13 cellular contexts compared by ENCODE assay signal in the genomic region with DNA sequence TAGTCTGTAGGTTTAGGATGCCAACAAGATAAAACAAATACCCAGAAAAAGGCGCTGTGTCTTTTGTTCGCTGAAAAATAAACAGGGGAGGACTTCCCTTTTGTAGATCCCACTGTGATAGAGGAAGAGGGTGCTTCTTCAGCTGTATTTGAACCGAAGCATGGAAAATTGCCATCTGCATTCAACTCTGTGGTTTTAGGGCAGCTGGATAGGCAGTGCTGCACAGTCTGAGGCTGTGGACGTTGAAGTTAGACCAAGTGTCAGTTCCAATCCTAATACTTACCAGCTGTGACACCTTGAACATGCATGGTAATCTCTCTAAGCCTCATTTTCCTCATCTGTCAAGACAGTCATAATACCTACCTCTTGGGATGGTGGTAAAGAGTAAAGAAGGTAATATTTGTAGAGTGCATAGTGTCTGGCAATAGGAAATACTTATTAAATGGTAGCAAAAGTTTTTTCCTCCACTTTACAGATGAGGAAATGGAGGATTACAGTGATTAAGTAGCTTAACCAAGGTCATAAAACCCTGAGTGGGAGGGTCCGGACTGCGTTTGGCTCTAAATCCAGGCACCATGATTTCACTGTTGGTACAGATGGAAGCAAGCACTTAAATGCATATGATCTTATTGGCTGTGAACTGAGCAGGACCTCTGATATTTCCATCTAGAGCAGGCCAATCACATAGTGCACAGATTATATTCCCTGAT. TPM values are rescaled to one million over a fixed set of nuclear protein-coding genes. Genes with fewer than 3 reads are reported as not detected.
A peak's percentile ranks its signal among the peaks of the same experiment; 100 is the strongest.
DNase-seq lines count a peak whose midpoint lies in the region; ATAC-seq and TF ChIP-seq lines count a peak whose summit lies in the region.
"Had no signal": no experiment of that assay in that cellular context is flagged by ENCODE, and none has a peak within 500 bp of the region (broad histone marks: within the 10 kb centered on the region; RNA-seq: fewer than 3 reads in every experiment).

No MANE protein-coding gene starts in this region.

- no peak overlapping the region for H3K27ac ChIP-seq in breast epithelium
- H3K27ac ChIP-seq: HL-60, VCaP had no signal

- no peak for TF ChIP-seq CTCF in MCF 10A (IDR thresholded peaks at IDR 0.05; ENCODE audit: unreplicated experiment)
- no peak for TF ChIP-seq CTCF in breast epithelium (IDR thresholded peaks at IDR 0.05)
- TF ChIP-seq CTCF in chondrocyte (IDR thresholded peaks at IDR 0.05): no peak

- H3K36me3 Mint-ChIP-seq in MCF 10A (ENCODE audit: insufficient read depth, unreplicated experiment) (no peaks in the 10 kb centered on the region), chondrocyte (ENCODE audit: low read depth) (no peaks in the 10 kb centered on the region)
- no peaks in the 10 kb centered on the region for H3K36me3 Mint-ChIP-seq in activated T-cell treated with anti-CD3 and anti-CD28 coated beads, Interleukin-2, amount 50 U/mL, for 72 hours (ENCODE audit: insufficient read depth in 2 of 2)
- H3K36me3 Mint-ChIP-seq: stimulated activated naive B cell treated with anti-CD40 and anti-IgM and Interleukin-4, amounts not matched to agents 10 μg/mL and 1 μg/mL and 100 μg/mL, for 72 hours had no signal

- H3K4me3 ChIP-seq in breast epithelium: no peak overlapping the region

- no peaks in the 10 kb centered on the region for H3K36me3 ChIP-seq in breast epithelium

- TF ChIP-seq POLR2A in breast epithelium (IDR thresholded peaks at IDR 0.05): no peak

- intact Hi-C loops in MCF 10A (cut with micrococcal nuclease) (no loop called here), breast epithelium (cut with DNase I; ENCODE audit: low total_unique reads) (no loop called here)

- CTCF ChIA-PET in MCF 10A (lab: Yijun Ruan, JAX): interaction anchor here (0.6 to 12.6 kb wide), 15 partner anchors 8 to 219 kb away, joined by 3 to 201 read pairs (median 11); no protein-coding TSS in a partner anchor

- peaks cover 84% of the 10 kb centered on the region for H3K4me1 Mint-ChIP-seq in MCF 10A (ENCODE audit: insufficient read depth, unreplicated experiment)
- peaks cover 42% of the 10 kb centered on the region for H3K4me1 Mint-ChIP-seq in chondrocyte (ENCODE audit: low read depth)
- no peaks in the 10 kb centered on the region for H3K4me1 Mint-ChIP-seq in activated T-cell treated with anti-CD3 and anti-CD28 coated beads, Interleukin-2, amount 50 U/mL, for 72 hours (ENCODE audit: low read depth)
- H3K4me1 Mint-ChIP-seq: stimulated activated naive B cell treated with anti-CD40 and anti-IgM and Interleukin-4, amounts not matched to agents 10 μg/mL and 1 μg/mL and 100 μg/mL, for 72 hours had no signal

- H3K4me3 Mint-ChIP-seq in MCF 10A (ENCODE audit: unreplicated experiment) (no peak overlapping the region), chondrocyte (ENCODE audit: unreplicated experiment) (no peak overlapping the region)
- no peak overlapping the region for H3K4me3 Mint-ChIP-seq in activated T-cell treated with anti-CD3 and anti-CD28 coated beads, Interleukin-2, amount 50 U/mL, for 72 hours
- H3K4me3 Mint-ChIP-seq: stimulated activated naive B cell treated with anti-CD40 and anti-IgM and Interleukin-4, amounts not matched to agents 10 μg/mL and 1 μg/mL and 100 μg/mL, for 72 hours had no signal

- BruUV-seq in MCF 10A (replicated peaks; lab: Mats Ljungman, UMichigan): no TSS peak

- H3K9me3 Mint-ChIP-seq in MCF 10A (ENCODE audit: unreplicated experiment) (no peaks in the 10 kb centered on the region), chondrocyte (ENCODE audit: low read depth) (no peaks in the 10 kb centered on the region)
- H3K9me3 Mint-ChIP-seq in activated T-cell treated with anti-CD3 and anti-CD28 coated beads, Interleukin-2, amount 50 U/mL, for 72 hours: no peaks in the 10 kb centered on the region
- H3K9me3 Mint-ChIP-seq: stimulated activated naive B cell treated with anti-CD40 and anti-IgM and Interleukin-4, amounts not matched to agents 10 μg/mL and 1 μg/mL and 100 μg/mL, for 72 hours had no signal

- H3K27me3 Mint-ChIP-seq in MCF 10A (ENCODE audit: insufficient read depth, unreplicated experiment) (no peaks in the 10 kb centered on the region), chondrocyte (ENCODE audit: low read depth) (no peaks in the 10 kb centered on the region)
- H3K27me3 Mint-ChIP-seq in activated T-cell treated with anti-CD3 and anti-CD28 coated beads, Interleukin-2, amount 50 U/mL, for 72 hours (ENCODE audit: low read depth): peaks cover 55% of the 10 kb centered on the region

- DNase-seq in MCF 10A (ENCODE audit: unreplicated experiment): no peak
- DNase-seq in breast epithelium (ENCODE audit: low spot score in 2 of 2): no peak
- DNase-seq in NCI-H524 (lab: John Stamatoyannopoulos, UW): peak; percentile 73 to 91
- DNase-seq in chondrocyte (ENCODE audit: low spot score): no peak
- DNase-seq in superior temporal gyrus (ENCODE audit: extremely low spot score): peak; percentile 39
- no peak for DNase-seq in activated T-cell treated with anti-CD3 and anti-CD28 coated beads, Interleukin-2, amount 50 U/mL, for 72 hours
- DNase-seq in dermis blood vessel endothelial cell: no peak
- DNase-seq: NK-92 treated with Interleukin-12 subunit alpha and Interleukin-12 subunit beta, amount 100 ng/mL, for 24 hours; stimulated activated CD4-positive, alpha-beta T cell treated with anti-CD3 and anti-CD28 coated beads, Interleukin-4, amount 100 ng/mL, for 24 hours; stimulated activated naive B cell treated with anti-CD40 and anti-IgM and Interleukin-4, amounts not matched to agents 10 μg/mL and 1 μg/mL and 100 μg/mL, for 72 hours had no signal

- H3K27ac Mint-ChIP-seq in MCF 10A (ENCODE audit: low read depth, unreplicated experiment) (peak overlapping the region; percentile 98), chondrocyte (ENCODE audit: unreplicated experiment) (peak overlapping the region; percentile 78)
- no peak overlapping the region for H3K27ac Mint-ChIP-seq in activated T-cell treated with anti-CD3 and anti-CD28 coated beads, Interleukin-2, amount 50 U/mL, for 72 hours
- H3K27ac Mint-ChIP-seq: stimulated activated naive B cell treated with anti-CD40 and anti-IgM and Interleukin-4, amounts not matched to agents 10 μg/mL and 1 μg/mL and 100 μg/mL, for 72 hours had no signal

- POLR2A ChIA-PET in MCF 10A (lab: Yijun Ruan, JAX): interaction anchor here (0.6 to 10.9 kb wide), 13 partner anchors 8 to 92 kb away, joined by 3 to 156 read pairs (median 6); a partner anchor contains a TSS

- ATAC-seq in activated T-cell treated with anti-CD3 and anti-CD28 coated beads, Interleukin-2, amount 50 U/mL, for 72 hours (replicated peaks in 1 of 2): no peak
- no peak for ATAC-seq in GM18520 (IDR thresholded peaks at IDR 0.05; ENCODE audit: unreplicated experiment)
- ATAC-seq: stimulated activated naive B cell treated with anti-CD40 and anti-IgM and Interleukin-4, amounts not matched to agents 10 μg/mL and 1 μg/mL and 100 μg/mL, for 72 hours had no signal

- H3K27me3 ChIP-seq in breast epithelium: peaks cover 0 to 15% of the 10 kb centered on the region in 2 donors

- no peaks in the 10 kb centered on the region for H3K4me1 ChIP-seq in breast epithelium

- H3K9me3 ChIP-seq in breast epithelium: no peaks in the 10 kb centered on the region

RNA-seq across cellular contexts. Expression of a gene that starts 48.5 kb away (rescaled TPM):
- 20.4 and 23.8 TPM in 2 replicates for total RNA-seq in MCF 10A (2022)
- total RNA-seq in breast epithelium: 10 to 100 TPM in 2 of 3 donors, 1 to 10 TPM in 1; 6.4 to 15.5 (median 11.1) TPM
- 5.5 to 7.4 TPM (median 6.4 TPM) in 3 replicates for total RNA-seq in chondrocyte
- 10 to 100 TPM; 11.5 to 11.9 TPM for total RNA-seq in activated T-cell treated with anti-CD3 and anti-CD28 coated beads, Interleukin-2, amount 50 U/mL, for 72 hours
- total RNA-seq in dermis blood vessel endothelial cell: 6.9 and 8.2 TPM in 2 replicates

Comparison
In these comparisons a context has a peak if more than half of its experiments do, and no peak if none do; other contexts are left out.
1. DNase-seq: peak in NCI-H524 (2 of 2) and superior temporal gyrus (single experiment); none in MCF 10A (single experiment), breast epithelium (0 of 2), chondrocyte (single experiment), activated T-cell treated with anti-CD3 and anti-CD28 coated beads, Interleukin-2, amount 50 U/mL, for 72 hours (0 of 2) and dermis blood vessel endothelial cell (single experiment).